ENCODE assay signal across 8 cellular contexts in the genomic region with DNA sequence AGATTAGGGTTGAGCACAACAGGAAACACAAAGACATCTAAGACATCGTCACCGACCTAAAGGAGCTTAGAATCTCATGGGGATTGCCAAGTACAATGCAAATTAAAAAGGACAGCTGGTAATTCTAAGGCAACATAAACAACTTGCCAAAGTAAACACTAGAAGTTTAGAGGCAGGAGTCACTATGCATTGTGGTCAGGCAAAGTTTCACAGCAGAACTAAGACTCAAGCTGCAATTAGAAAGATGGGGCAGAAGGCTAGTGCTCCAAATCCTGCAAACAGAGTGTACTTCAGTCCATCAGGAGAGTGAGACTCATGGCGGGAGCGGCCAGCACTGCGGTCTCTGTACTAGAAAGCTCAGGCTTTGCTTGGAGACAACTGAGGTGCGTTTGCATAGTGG. TPM values are rescaled to one million over a fixed set of nuclear protein-coding genes. Genes with fewer than 3 reads are reported as not detected.
DNase-seq lines count a peak whose midpoint lies in the region; ATAC-seq and TF ChIP-seq lines count a peak whose summit lies in the region.

No MANE protein-coding gene starts in this region.

- H3K36me3 Mint-ChIP-seq in HFFc6 (ENCODE audit: low read depth): peaks cover 14% of the 10 kb centered on the region; the same call in 1 of the 2 replicates
- peaks cover 0 to 4% (median 0%) of the 10 kb centered on the region in 3 donors for H3K36me3 Mint-ChIP-seq in immature natural killer cell
- H3K36me3 Mint-ChIP-seq in activated CD4-positive, alpha-beta memory T cell treated with anti-CD3 and anti-CD28 coated beads, Interleukin-2, amount 10 ng/mL, durations not matched to agents 7 days and 5 days (ENCODE audit: low read depth): peaks cover 12% of the 10 kb centered on the region

- H3K4me3 ChIP-seq in effector memory CD4-positive, alpha-beta T cell (ENCODE audit: insufficient read depth, low read depth, low read length, poor library complexity, severe bottlenecking): no peak overlapping the region

- peak; percentile 88 for DNase-seq in HFFc6
- DNase-seq in NCI-H2029 treated with DMSO at 0.1 percent for 48 hours (lab: John Stamatoyannopoulos, UW): peak; percentile 50
- no peak for DNase-seq in immature natural killer cell
- no peak for DNase-seq in omental fat pad (ENCODE audit: low spot score)
- no peak for DNase-seq in activated CD4-positive, alpha-beta memory T cell treated with anti-CD3 and anti-CD28 coated beads, Interleukin-2, amount 10 ng/mL, durations not matched to agents 7 days and 5 days
- no peak for DNase-seq in effector memory CD4-positive, alpha-beta T cell
- DNase-seq in GDM1 (lab: John Stamatoyannopoulos, UW): no peak

- no peak overlapping the region for H3K27ac ChIP-seq in effector memory CD4-positive, alpha-beta T cell (ENCODE audit: insufficient read depth, low read length, poor library complexity, severe bottlenecking)

- no peaks in the 10 kb centered on the region for H3K4me1 ChIP-seq in effector memory CD4-positive, alpha-beta T cell (ENCODE audit: control insufficient read depth, insufficient read depth, low read length, poor library complexity, severe bottlenecking)

- no peaks in the 10 kb centered on the region for H3K9me3 ChIP-seq in effector memory CD4-positive, alpha-beta T cell (ENCODE audit: control insufficient read depth, low read length)

- H3K4me3 Mint-ChIP-seq in HFFc6 (no peak overlapping the region), immature natural killer cell (peak overlapping the region in 2 of 5 donors; percentile 12 to 53)
- H3K4me3 Mint-ChIP-seq in activated CD4-positive, alpha-beta memory T cell treated with anti-CD3 and anti-CD28 coated beads, Interleukin-2, amount 10 ng/mL, durations not matched to agents 7 days and 5 days: no peak overlapping the region

- no peaks in the 10 kb centered on the region for H3K27me3 ChIP-seq in effector memory CD4-positive, alpha-beta T cell (replicated peaks; ENCODE audit: control insufficient read depth, insufficient read depth, low read length, poor library complexity, severe bottlenecking)

- no peak for TF ChIP-seq CTCF in HFFc6 (IDR thresholded peaks at IDR 0.05)
- no peak for TF ChIP-seq CTCF in omental fat pad (IDR thresholded peaks at IDR 0.05)

- H3K9me3 Mint-ChIP-seq in HFFc6 (no peaks in the 10 kb centered on the region), immature natural killer cell (no peaks in the 10 kb centered on the region)
- H3K9me3 Mint-ChIP-seq in activated CD4-positive, alpha-beta memory T cell treated with anti-CD3 and anti-CD28 coated beads, Interleukin-2, amount 10 ng/mL, durations not matched to agents 7 days and 5 days: no peaks in the 10 kb centered on the region

- H3K27ac Mint-ChIP-seq in HFFc6: peak overlapping the region; percentile 49; the same call in 1 of the 2 replicates
- peak overlapping the region; percentile 36 to 77 (median 70) for H3K27ac Mint-ChIP-seq in immature natural killer cell
- no peak overlapping the region for H3K27ac Mint-ChIP-seq in activated CD4-positive, alpha-beta memory T cell treated with anti-CD3 and anti-CD28 coated beads, Interleukin-2, amount 10 ng/mL, durations not matched to agents 7 days and 5 days

- POLR2A ChIA-PET in activated CD4-positive, alpha-beta memory T cell treated with anti-CD3 and anti-CD28 coated beads, Interleukin-2, amount 10 ng/mL, durations not matched to agents 7 days and 5 days (lab: Charles Lee): no interaction called here

- peaks cover 53% of the 10 kb centered on the region for H3K4me1 Mint-ChIP-seq in HFFc6 (ENCODE audit: low read depth)
- peaks cover 53 to 63% of the 10 kb centered on the region in 2 donors for H3K4me1 Mint-ChIP-seq in immature natural killer cell
- peaks cover 19% of the 10 kb centered on the region for H3K4me1 Mint-ChIP-seq in activated CD4-positive, alpha-beta memory T cell treated with anti-CD3 and anti-CD28 coated beads, Interleukin-2, amount 10 ng/mL, durations not matched to agents 7 days and 5 days

- peaks cover 1% of the 10 kb centered on the region; the same call in 1 of the 2 replicates for H3K27me3 Mint-ChIP-seq in HFFc6 (ENCODE audit: insufficient read depth)
- peaks cover 1 to 5% (median 4%) of the 10 kb centered on the region in 3 donors for H3K27me3 Mint-ChIP-seq in immature natural killer cell (ENCODE audit: low read depth in 3 of 3)
- H3K27me3 Mint-ChIP-seq in activated CD4-positive, alpha-beta memory T cell treated with anti-CD3 and anti-CD28 coated beads, Interleukin-2, amount 10 ng/mL, durations not matched to agents 7 days and 5 days: no peaks in the 10 kb centered on the region

- H3K36me3 ChIP-seq in effector memory CD4-positive, alpha-beta T cell (ENCODE audit: control insufficient read depth, insufficient read depth, low read length): no peaks in the 10 kb centered on the region

- CTCF ChIA-PET in activated CD4-positive, alpha-beta memory T cell treated with anti-CD3 and anti-CD28 coated beads, Interleukin-2, amount 10 ng/mL, durations not matched to agents 7 days and 5 days (lab: Charles Lee): no interaction called here

- ATAC-seq in GM18511 (IDR thresholded peaks at IDR 0.05; ENCODE audit: unreplicated experiment) (peak; percentile 77), omental fat pad (ENCODE audit: low FRiP score) (no peak)

RNA-seq across cellular contexts. Expression of a gene that starts 52.7 kb away (rescaled TPM):
- total RNA-seq in HFFc6 (2021; fragmentation: NEBNext Ultra II Directional; extraction: Animal tissue kit (Norgen Biotek cat#: 25700)): 10 to 100 TPM; 14.6 to 33.4 (median 31.4) TPM
- polyA plus RNA-seq in immature natural killer cell: 10 to 100 TPM in 1 of 3 donors, 1 to 10 TPM in 2; 3.5 to 14.2 (median 3.7) TPM
- 10 to 100 TPM; 39.6 to 90.3 (median 70.0) TPM for total RNA-seq in omental fat pad
- total RNA-seq in activated CD4-positive, alpha-beta memory T cell treated with anti-CD3 and anti-CD28 coated beads, Interleukin-2, amount 10 ng/mL, durations not matched to agents 7 days and 5 days: 10 to 100 TPM; 24.0 to 25.2 TPM

Comparison
In these comparisons a context has a peak if more than half of its experiments do, and no peak if none do; other contexts are left out.
1. DNase-seq: peak in HFFc6 (single experiment) and NCI-H2029 treated with DMSO at 0.1 percent for 48 hours (single experiment); none in immature natural killer cell (0 of 3), omental fat pad (single experiment), activated CD4-positive, alpha-beta memory T cell treated with anti-CD3 and anti-CD28 coated beads, Interleukin-2, amount 10 ng/mL, durations not matched to agents 7 days and 5 days (single experiment), effector memory CD4-positive, alpha-beta T cell (0 of 3) and GDM1 (single experiment).